ENCODE assay signal across 8 cellular contexts in genomic region chr17:48724241-48725004, GRCh38. TPM values are rescaled to one million over a fixed set of nuclear protein-coding genes. Genes with fewer than 3 reads are reported as not detected.
DNase-seq lines count a peak whose midpoint lies in the region; ATAC-seq and TF ChIP-seq lines count a peak whose summit lies in the region.

No MANE protein-coding gene starts in this region.

- in situ Hi-C loops in KBM-7 (cut with MboI; ENCODE audit: low pct_unique_long_range_greater_than_20kb, low sequenced_read_pairs) = no loop called here

- TF ChIP-seq CTCF in gastroesophageal sphincter (IDR thresholded peaks at IDR 0.05) = peak in 3 of 4 experiments; percentile 66 to 82 (median 75)
- peak; percentile 55 for TF ChIP-seq CTCF in parathyroid adenoma (IDR thresholded peaks at IDR 0.05)
- peak; percentile 38 to 75 (median 60) for TF ChIP-seq CTCF in thyroid gland (IDR thresholded peaks at IDR 0.05)

- no peak overlapping the region for H3K9ac ChIP-seq in parathyroid adenoma

- H3K9me3 ChIP-seq in SJCRH30 (replicated peaks) (no peaks in the 10 kb centered on the region), gastroesophageal sphincter (no peaks in the 10 kb centered on the region), parathyroid adenoma (ENCODE audit: control insufficient read depth, low read length) (no peaks in the 10 kb centered on the region), thyroid gland (no peaks in the 10 kb centered on the region)

- H3K4me2 ChIP-seq in parathyroid adenoma (ENCODE audit: low read length) = no peak overlapping the region

- WGBS in gastroesophageal sphincter (ENCODE audit: low coverage in 1 of 2), 2 donors = 13 to 16% methylated on average over 9 to 22 of the region's 32 CpGs
- WGBS in thyroid gland, 2 donors = 10% methylated on average over 30 to 31 of the region's 32 CpGs

- H3K27me3 ChIP-seq in SJCRH30 = no peaks in the 10 kb centered on the region
- peaks cover 100% of the 10 kb centered on the region for H3K27me3 ChIP-seq in gastroesophageal sphincter
- H3K27me3 ChIP-seq in parathyroid adenoma (ENCODE audit: control insufficient read depth, insufficient read depth, low read length) = peaks cover 53% of the 10 kb centered on the region
- peaks cover 85% of the 10 kb centered on the region for H3K27me3 ChIP-seq in thyroid gland

- H3K4me3 ChIP-seq in SJCRH30 (no peak overlapping the region), gastroesophageal sphincter (peak overlapping the region in 1 of 2 donors; percentile 2), parathyroid adenoma (ENCODE audit: low read depth, low read length) (no peak overlapping the region), thyroid gland (replicated peaks in 1 of 3) (no peak overlapping the region)

- H3K4me1 ChIP-seq in SJCRH30 = no peaks in the 10 kb centered on the region
- H3K4me1 ChIP-seq in gastroesophageal sphincter = peaks cover 0 to 52% (median 26%) of the 10 kb centered on the region in 3 donors
- no peaks in the 10 kb centered on the region for H3K4me1 ChIP-seq in parathyroid adenoma
- peaks cover 7 to 39% of the 10 kb centered on the region in 2 donors for H3K4me1 ChIP-seq in thyroid gland

- peak; percentile 86 for DNase-seq in D341Med (ENCODE audit: low spot score)
- DNase-seq in KBM-7 = peak; percentile 58
- peak; percentile 33 to 59 for DNase-seq in SJCRH30
- DNase-seq in activated effector memory CD4-positive, alpha-beta T cell treated with anti-CD3 and anti-CD28 coated beads, Interleukin-2, amount 50 U/mL, for 16 hours = peak; percentile 88
- DNase-seq in thyroid gland = peak; percentile 83 to 90

- no peak for TF ChIP-seq EP300 in gastroesophageal sphincter (IDR thresholded peaks at IDR 0.05)

- ATAC-seq in gastroesophageal sphincter (peak; percentile 76), HG03457 (IDR thresholded peaks at IDR 0.05; ENCODE audit: unreplicated experiment) (no peak)

- intact Hi-C loops in thyroid gland (cut with DNase I) = loop anchor here (5.0 to 10.0 kb wide), 2 partner anchors 68 to 160 kb away; no protein-coding TSS in a partner anchor

- H3K79me2 ChIP-seq in parathyroid adenoma = no peaks in the 10 kb centered on the region

- TF ChIP-seq POLR2A in gastroesophageal sphincter (IDR thresholded peaks at IDR 0.05) (no peak), thyroid gland (IDR thresholded peaks at IDR 0.05) (no peak)

- H3K36me3 ChIP-seq in SJCRH30 = no peaks in the 10 kb centered on the region
- H3K36me3 ChIP-seq in gastroesophageal sphincter = no peaks in the 10 kb centered on the region
- H3K36me3 ChIP-seq in parathyroid adenoma (ENCODE audit: control insufficient read depth, insufficient read depth, low read length) = no peaks in the 10 kb centered on the region
- no peaks in the 10 kb centered on the region for H3K36me3 ChIP-seq in thyroid gland

- H2AFZ ChIP-seq in parathyroid adenoma = no peak overlapping the region

- H3K27ac ChIP-seq in SJCRH30 = no peak overlapping the region
- no peak overlapping the region for H3K27ac ChIP-seq in gastroesophageal sphincter
- no peak overlapping the region for H3K27ac ChIP-seq in parathyroid adenoma
- H3K27ac ChIP-seq in thyroid gland = no peak overlapping the region

RNA-seq across cellular contexts. Expression of gene PRAC2, which starts 1.4 kb away (rescaled TPM):
- total RNA-seq in SJCRH30 (2014; rRNA removed; shearing (Covaris generic)) = 0.56 and 0.59 TPM in 2 replicates
- total RNA-seq in gastroesophageal sphincter (not detected), thyroid gland (not detected)

RNA-seq across cellular contexts. Expression of gene PRAC1, which starts 2.1 kb away (rescaled TPM):
- not detected in 2 replicates for total RNA-seq in SJCRH30 (2014; rRNA removed; shearing (Covaris generic))
- total RNA-seq in gastroesophageal sphincter (not detected), thyroid gland (not detected)

RNA-seq across cellular contexts. Expression of gene HOXB13, which starts 4.1 kb away (rescaled TPM):
- total RNA-seq in SJCRH30 (2014; rRNA removed; shearing (Covaris generic)) = 8.3 and 9.2 TPM in 2 replicates
- total RNA-seq in gastroesophageal sphincter (not detected), thyroid gland (under 1 TPM in 1 of 4 donors, not detected in 3; 0.27 TPM)
